ENCODE assay signal across 8 cellular contexts in the genomic region with DNA sequence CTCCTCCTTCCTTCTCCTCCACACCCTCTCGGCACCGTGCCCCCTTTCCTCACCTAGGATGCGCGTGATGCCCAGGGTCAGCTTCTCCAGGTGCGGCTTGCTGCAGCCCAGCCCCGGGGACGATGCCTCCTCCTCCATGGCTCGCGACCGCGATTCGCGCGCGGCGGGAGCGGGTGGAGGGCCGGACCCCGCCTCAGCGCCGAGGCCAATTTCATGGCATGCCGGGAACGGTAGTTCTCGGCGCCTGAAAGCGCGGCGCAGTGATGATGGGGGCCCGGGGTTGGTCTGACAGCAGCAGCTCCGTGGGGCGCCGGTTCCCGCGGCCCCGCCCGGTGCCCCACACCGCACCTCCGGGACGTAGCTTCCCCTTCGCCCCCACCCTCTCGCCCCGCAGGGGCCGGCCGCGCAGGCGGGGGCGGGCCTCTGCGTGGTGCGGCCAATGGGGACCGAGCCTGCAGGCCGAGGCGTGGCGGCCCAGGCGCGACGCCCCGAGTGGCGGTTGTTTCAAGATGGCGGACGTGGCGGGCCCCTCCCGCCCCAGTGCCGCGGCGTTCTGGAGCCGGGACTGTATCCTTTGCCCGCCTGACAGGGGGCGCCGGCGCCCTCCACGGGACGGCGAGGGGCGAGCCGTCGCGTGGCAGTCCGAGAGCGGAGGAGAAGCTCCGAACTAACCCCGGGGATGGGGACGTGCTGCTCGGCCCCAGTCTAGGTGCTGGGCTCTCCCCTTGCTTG. TPM values are rescaled to one million over a fixed set of nuclear protein-coding genes. Genes with fewer than 3 reads are reported as not detected.
DNase-seq lines count a peak whose midpoint lies in the region; ATAC-seq and TF ChIP-seq lines count a peak whose summit lies in the region.

A gene (plus strand): TSS at position 498 of the 732 bp plus-strand sequence. CDS start 12 bp downstream, at position 510.
A gene with protein sequence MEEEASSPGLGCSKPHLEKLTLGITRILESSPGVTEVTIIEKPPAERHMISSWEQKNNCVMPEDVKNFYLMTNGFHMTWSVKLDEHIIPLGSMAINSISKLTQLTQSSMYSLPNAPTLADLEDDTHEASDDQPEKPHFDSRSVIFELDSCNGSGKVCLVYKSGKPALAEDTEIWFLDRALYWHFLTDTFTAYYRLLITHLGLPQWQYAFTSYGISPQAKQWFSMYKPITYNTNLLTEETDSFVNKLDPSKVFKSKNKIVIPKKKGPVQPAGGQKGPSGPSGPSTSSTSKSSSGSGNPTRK (minus strand): TSS at position 373 of the 732 bp plus-strand sequence. CDS start 235 bp downstream, at position 138.

- H4K20me1 ChIP-seq in OCI-LY1 (ENCODE audit: insufficient read depth, low read length) = no peaks in the 10 kb centered on the region

- H3K27me3 ChIP-seq in HUES64 (ENCODE audit: insufficient read depth, low read length) = no peaks in the 10 kb centered on the region
- H3K27me3 ChIP-seq in OCI-LY1 (ENCODE audit: insufficient read depth, low read length) = no peaks in the 10 kb centered on the region

- H3K27ac ChIP-seq in HUES64 (ENCODE audit: low read depth, low read length) = peak within 1 kb of the TSS; percentile 70
- peak within 1 kb of the TSS; percentile 63 for H3K27ac ChIP-seq in OCI-LY1 (ENCODE audit: low read depth, low read length, poor library complexity, severe bottlenecking)

- TF ChIP-seq CTCF in OCI-LY1 (IDR thresholded peaks at IDR 0.05; ENCODE audit: low read length) = peak; percentile 62

- H3K9me2 ChIP-seq in OCI-LY1 (ENCODE audit: low read depth, low read length) = no peaks in the 10 kb centered on the region

- under 1% methylated on average over 83 of the region's 83 CpGs for WGBS in HUES64

- peak within 1 kb of the TSS; percentile 83 for H3K9ac ChIP-seq in HUES64 (ENCODE audit: low read depth, low read length)
- H3K9ac ChIP-seq in OCI-LY1 (ENCODE audit: low read length) = peak within 1 kb of the TSS; percentile 89

- DNase-seq in DMS 273 treated with DMSO at 0.1 percent for 48 hours (lab: John Stamatoyannopoulos, UW) = peak; percentile 73
- DNase-seq in activated T-cell treated with anti-CD3 and anti-CD28 coated beads for 1 hour (ENCODE audit: low read depth) = peak; percentile 79
- DNase-seq in epidermal melanocyte (ENCODE audit: insufficient read length, low spot score) = peak; percentile 86
- DNase-seq in mucosa of gallbladder (ENCODE audit: low spot score) = peak; percentile 85
- DNase-seq in stimulated activated CD8-positive, alpha-beta memory T cell treated with anti-CD3 and anti-CD28 coated beads, Interleukin-4, amount 100 ng/mL, for 4 hours (ENCODE audit: low read depth in 2 of 2, low spot score in 1 of 2) = peak; percentile 53 to 69

- peak; percentile 89 for ATAC-seq in GM21447 (IDR thresholded peaks at IDR 0.05; ENCODE audit: unreplicated experiment)

- H3K36me3 ChIP-seq in HUES64 (ENCODE audit: insufficient read depth, low read length) = peaks cover 6% of the 10 kb centered on the region; the same call in 1 of the 2 replicates
- peaks cover 19% of the 10 kb centered on the region for H3K36me3 ChIP-seq in OCI-LY1 (ENCODE audit: insufficient read depth, low read length)

- peak within 1 kb of the TSS; percentile 81 for H3K4me3 ChIP-seq in HUES64 (ENCODE audit: low read length)
- H3K4me3 ChIP-seq in OCI-LY1 (ENCODE audit: low read depth, low read length, poor library complexity, severe bottlenecking) = peak within 1 kb of the TSS; percentile 92

- H3K4me1 ChIP-seq in HUES64 (ENCODE audit: insufficient read depth, low read length) (peaks cover 8% of the 10 kb centered on the region), OCI-LY1 (ENCODE audit: insufficient read depth, low read length, severe bottlenecking) (peaks cover 34% of the 10 kb centered on the region)

- peaks cover 24% of the 10 kb centered on the region for H3K79me2 ChIP-seq in OCI-LY1 (ENCODE audit: insufficient read depth, low read length)

- no peaks in the 10 kb centered on the region for H3F3A ChIP-seq in OCI-LY1 (ENCODE audit: insufficient read depth, low read length)

- H3K4me2 ChIP-seq in OCI-LY1 (ENCODE audit: low read length) = peak within 1 kb of the TSS; percentile 90

- H3K9me3 ChIP-seq in HUES64 (ENCODE audit: insufficient read depth, low read depth, low read length) (no peaks in the 10 kb centered on the region), OCI-LY1 (ENCODE audit: low read length) (no peaks in the 10 kb centered on the region)

- H2AFZ ChIP-seq in OCI-LY1 (ENCODE audit: low read length) = no peak within 1 kb of the TSS

RNA-seq across cellular contexts. Expression of the first gene that starts in this region (rescaled TPM):
- polyA plus RNA-seq in HUES64 (2013, experiment 1 of 2) = 2.7 TPM
- polyA plus RNA-seq in HUES64 (2013, experiment 2 of 2) = 3.8 TPM
- total RNA-seq in mucosa of gallbladder = 5.7 TPM

RNA-seq across cellular contexts. Expression of the second gene that starts in this region (rescaled TPM):
- 157 TPM for polyA plus RNA-seq in HUES64 (2013, experiment 1 of 2)
- polyA plus RNA-seq in HUES64 (2013, experiment 2 of 2) = 159 TPM
- 66.3 TPM for total RNA-seq in mucosa of gallbladder

Comparison
In these comparisons a context has a peak if more than half of its experiments do, and no peak if none do; other contexts are left out.
1. Peak in every context shown above with its lines: DNase-seq, ATAC-seq, H3K4me3 ChIP-seq and H3K27ac ChIP-seq.